In the genomic region with DNA sequence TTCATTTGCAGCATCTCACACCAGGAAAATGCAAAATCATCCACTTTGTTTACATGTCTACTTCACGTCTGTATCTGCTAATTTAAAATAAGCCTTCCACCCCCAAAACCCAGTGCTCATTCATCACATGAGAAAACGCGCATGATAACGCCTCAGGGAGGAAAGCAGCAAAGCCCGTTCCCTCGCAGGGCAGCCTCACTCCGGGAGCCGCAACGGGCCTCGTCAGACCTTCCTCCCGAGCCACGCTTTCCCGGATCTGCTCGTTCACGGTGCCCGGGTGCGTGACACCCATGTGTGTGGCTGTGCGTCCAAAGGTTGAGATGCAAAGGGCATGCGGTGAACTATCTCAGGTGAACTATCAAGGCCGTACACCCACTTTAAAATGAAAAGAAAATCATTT, we compare ENCODE assay signal across 24 cellular contexts.
"Had no signal": no experiment of that assay in that cellular context is flagged by ENCODE, and none has a peak within 500 bp of the region (broad histone marks: within the 10 kb centered on the region; RNA-seq: fewer than 3 reads in every experiment).

No MANE protein-coding gene starts in this region.

- H3K27ac Mint-ChIP-seq: activated CD4-positive, alpha-beta T cell treated with anti-CD3 and anti-CD28 coated beads, Interleukin-2, amount 10 ng/mL, durations not matched to agents 7 days and 5 days; activated CD8-positive, alpha-beta memory T cell treated with anti-CD3 and anti-CD28 coated beads, Interleukin-2, amount 10 ng/mL, durations not matched to agents 7 days and 5 days; activated CD8-positive, alpha-beta T cell treated with anti-CD3 and anti-CD28 coated beads for 36 hours; activated naive CD8-positive, alpha-beta T cell treated with anti-CD3 and anti-CD28 coated beads for 36 hours; activated T-helper 2 cell treated with anti-CD3 and anti-CD28 coated beads, Interferon-gamma antibody, Interleukin-2, Interleukin-4, amounts not matched to agents 10 μg/mL and 5 μg/mL and 100 μg/mL, durations not matched to agents 14 hours and 24 hours and 36 hours; natural killer cell; T-helper 1 cell treated with Interleukin-12 subunit alpha and Interleukin-12 subunit beta and Interleukin-4 antibody, amounts not matched to agents 30 μg/mL and 1 μg/mL, for 36 hours had no signal

- H3K27me3 Mint-ChIP-seq: activated CD4-positive, alpha-beta T cell treated with anti-CD3 and anti-CD28 coated beads, Interleukin-2, amount 10 ng/mL, durations not matched to agents 7 days and 5 days; activated CD8-positive, alpha-beta memory T cell treated with anti-CD3 and anti-CD28 coated beads, Interleukin-2, amount 10 ng/mL, durations not matched to agents 7 days and 5 days; activated CD8-positive, alpha-beta T cell treated with anti-CD3 and anti-CD28 coated beads for 36 hours; activated naive CD8-positive, alpha-beta T cell treated with anti-CD3 and anti-CD28 coated beads for 36 hours; stimulated activated naive CD8-positive, alpha-beta T cell treated with anti-CD3 and anti-CD28 coated beads, Interleukin-15, amount 100 ng/mL, for 72 hours had no signal

- H3K27ac ChIP-seq: colonic mucosa, ovary, psoas muscle, right atrium auricular region, uterus had no signal

- DNase-seq: activated CD4-positive, alpha-beta T cell treated with anti-CD3 and anti-CD28 coated beads, Interleukin-2, amount 10 ng/mL, durations not matched to agents 7 days and 5 days; activated CD4-positive, CD25-positive, alpha-beta regulatory T cell treated with anti-CD3 and anti-CD28 coated beads, Interleukin-2, amount 50 U/mL, for 72 hours; activated CD8-positive, alpha-beta memory T cell treated with anti-CD3 and anti-CD28 coated beads, Interleukin-2, amount 10 ng/mL, durations not matched to agents 7 days and 5 days; activated CD8-positive, alpha-beta T cell treated with anti-CD3 and anti-CD28 coated beads for 36 hours; activated naive CD4-positive, alpha-beta T cell; activated naive CD8-positive, alpha-beta T cell treated with anti-CD3 and anti-CD28 coated beads for 36 hours; activated T-cell treated with anti-CD3 and anti-CD28 coated beads for 4 hours; amniotic stem cell; colonic mucosa; foreskin fibroblast; hippocampal formation; kidney glomerular epithelial cell; midbrain; natural killer cell; stimulated activated CD4-positive, alpha-beta T cell treated with anti-CD3 and anti-CD28 coated beads, Interleukin-1b, Interleukin-23, amount 100 ng/mL, for 48 hours; stimulated activated naive CD8-positive, alpha-beta T cell treated with anti-CD3 and anti-CD28 coated beads, Interleukin-15, amount 100 ng/mL, for 72 hours; trophoblast cell; uterus had no signal

- H3K4me3 ChIP-seq: colonic mucosa, left ventricle myocardium inferior, ovary, psoas muscle, right atrium auricular region, uterus had no signal

- H3K36me3 ChIP-seq: ovary, uterus had no signal

- H3K4me1 ChIP-seq: colonic mucosa, psoas muscle, uterus had no signal

- H3K27me3 ChIP-seq: colonic mucosa, ovary, right atrium auricular region, uterus had no signal

- H3K4me1 Mint-ChIP-seq: activated naive CD8-positive, alpha-beta T cell treated with anti-CD3 and anti-CD28 coated beads for 36 hours had no signal

- H3K4me3 Mint-ChIP-seq: activated CD4-positive, alpha-beta T cell treated with anti-CD3 and anti-CD28 coated beads, Interleukin-2, amount 10 ng/mL, durations not matched to agents 7 days and 5 days; activated CD8-positive, alpha-beta memory T cell treated with anti-CD3 and anti-CD28 coated beads, Interleukin-2, amount 10 ng/mL, durations not matched to agents 7 days and 5 days; activated CD8-positive, alpha-beta T cell treated with anti-CD3 and anti-CD28 coated beads for 36 hours; activated naive CD8-positive, alpha-beta T cell treated with anti-CD3 and anti-CD28 coated beads for 36 hours; natural killer cell; stimulated activated naive CD8-positive, alpha-beta T cell treated with anti-CD3 and anti-CD28 coated beads, Interleukin-15, amount 100 ng/mL, for 72 hours; T-helper 1 cell treated with Interleukin-12 subunit alpha and Interleukin-12 subunit beta and Interleukin-4 antibody, amounts not matched to agents 30 μg/mL and 1 μg/mL, for 36 hours had no signal

- ATAC-seq: activated CD8-positive, alpha-beta memory T cell treated with anti-CD3 and anti-CD28 coated beads, Interleukin-2, amount 10 ng/mL, durations not matched to agents 7 days and 5 days; activated CD8-positive, alpha-beta T cell treated with anti-CD3 and anti-CD28 coated beads for 36 hours; natural killer cell; stimulated activated naive CD8-positive, alpha-beta T cell treated with anti-CD3 and anti-CD28 coated beads, Interleukin-15, amount 100 ng/mL, for 72 hours had no signal

- H3K9me3 ChIP-seq: colonic mucosa, ovary had no signal
